Comparison of ENCODE assay signal across 15 cellular contexts in the genomic region with DNA sequence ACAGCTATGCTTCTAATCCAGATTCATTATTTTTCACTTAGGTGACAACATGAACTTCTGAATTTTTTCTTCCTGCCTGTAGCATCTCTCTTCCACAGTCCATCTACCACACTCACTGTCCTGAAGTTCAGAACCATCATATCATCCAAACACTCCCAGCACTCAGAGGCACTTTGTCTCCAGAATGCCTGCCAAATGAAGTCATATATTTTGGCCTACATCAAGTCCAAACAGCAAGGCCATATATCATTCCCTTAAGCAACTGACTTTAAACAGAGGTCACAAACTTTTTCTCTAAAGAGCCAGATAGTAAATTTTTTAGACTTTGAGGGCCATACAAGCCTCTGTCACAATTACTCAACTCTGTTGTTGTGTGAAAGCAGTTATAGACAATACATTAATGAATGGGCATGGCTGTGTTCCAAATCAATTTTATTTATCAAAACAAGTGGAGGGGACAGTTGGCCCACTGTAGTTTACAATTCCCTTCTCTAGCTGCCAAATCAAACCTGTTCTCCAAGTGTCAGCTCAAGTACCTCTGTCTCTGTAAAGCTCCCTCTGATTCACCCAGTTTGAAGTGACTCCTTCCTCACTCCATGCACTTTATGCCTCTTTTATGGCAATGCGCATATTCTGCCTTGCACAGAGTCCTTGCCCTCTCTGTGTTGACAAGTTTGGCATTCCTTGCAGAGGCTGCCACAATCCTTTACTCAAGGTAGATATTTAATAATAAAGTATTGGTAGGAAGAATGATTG.
A peak's percentile ranks its signal among the peaks of the same experiment; 100 is the strongest.
DNase-seq lines count a peak whose midpoint lies in the region; ATAC-seq and TF ChIP-seq lines count a peak whose summit lies in the region.
"Had no signal": no experiment of that assay in that cellular context is flagged by ENCODE, and none has a peak within 500 bp of the region (broad histone marks: within the 10 kb centered on the region; RNA-seq: fewer than 3 reads in every experiment).

No MANE protein-coding gene starts in this region.

- no peaks in the 10 kb centered on the region for H3K79me2 ChIP-seq in fibroblast of lung (ENCODE audit: control insufficient read depth, insufficient read depth, low read length)

- H2AFZ ChIP-seq in fibroblast of lung (ENCODE audit: low read length) = no peak overlapping the region

- H3K27me3 ChIP-seq in fibroblast of lung (ENCODE audit: control insufficient read depth, insufficient read depth, low read length) (no peaks in the 10 kb centered on the region), suprapubic skin (no peaks in the 10 kb centered on the region), esophagus squamous epithelium (no peaks in the 10 kb centered on the region)

- TF ChIP-seq CTCF in LNCaP clone FGC (IDR thresholded peaks at IDR 0.05; ENCODE audit: control insufficient read depth, extremely low read depth, insufficient read depth) (no peak), fibroblast of lung (conservative IDR thresholded peaks at IDR 0.05 in 1 of 2, IDR thresholded peaks at IDR 0.05 in 1 of 2; ENCODE audit: low read depth in 1 of 2, low read length in 2 of 2) (no peak), suprapubic skin (IDR thresholded peaks at IDR 0.05) (no peak), esophagus squamous epithelium (IDR thresholded peaks at IDR 0.05) (no peak)

- no peaks in the 10 kb centered on the region for H3K4me1 ChIP-seq in fibroblast of lung (ENCODE audit: control insufficient read depth, extremely low read depth, insufficient read depth, low read length)
- peaks cover 22% of the 10 kb centered on the region for H3K4me1 ChIP-seq in suprapubic skin
- H3K4me1 ChIP-seq in esophagus squamous epithelium = peaks cover 0 to 35% (median 0%) of the 10 kb centered on the region in 3 donors
- H3K4me1 ChIP-seq: left ventricle myocardium inferior had no signal

- no peak overlapping the region for H3K4me3 ChIP-seq in LNCaP clone FGC (ENCODE audit: low read depth, low read length)
- no peak overlapping the region for H3K4me3 ChIP-seq in fibroblast of lung (replicated peaks in 1 of 4; ENCODE audit: control extremely low read depth in 1 of 4, insufficient read depth in 1 of 4, low read depth in 3 of 4, low read length in 4 of 4)
- H3K4me3 ChIP-seq in suprapubic skin = no peak overlapping the region
- H3K4me3 ChIP-seq in esophagus squamous epithelium = no peak overlapping the region
- H3K4me3 ChIP-seq: left ventricle myocardium inferior, thoracic aorta had no signal

- H3K27ac ChIP-seq in fibroblast of lung (ENCODE audit: insufficient read depth, low read length) = no peak overlapping the region
- H3K27ac ChIP-seq in suprapubic skin = peak overlapping the region; percentile 52
- no peak overlapping the region for H3K27ac ChIP-seq in esophagus squamous epithelium
- H3K27ac ChIP-seq: left ventricle myocardium inferior, RWPE1 had no signal

- peak; percentile 52 for DNase-seq in LNCaP clone FGC (ENCODE audit: low read depth)
- DNase-seq in NCI-H446 treated with DMSO at 0.1 percent for 48 hours (lab: John Stamatoyannopoulos, UW) = peak; percentile 48
- DNase-seq in fibroblast of lung (ENCODE audit: low read depth in 2 of 2) = peak; percentile 33 to 65
- DNase-seq in suprapubic skin (ENCODE audit: low spot score in 2 of 2) = no peak
- no peak for DNase-seq in esophagus squamous epithelium (lab: John Stamatoyannopoulos, UW)
- no peak for DNase-seq in retina
- DNase-seq: activated CD4-positive, alpha-beta memory T cell treated with anti-CD3 and anti-CD28 coated beads for 36 hours; activated naive CD4-positive, alpha-beta T cell treated with anti-CD3 and anti-CD28 coated beads, Interleukin-2, amount 10 ng/mL, durations not matched to agents 7 days and 5 days; activated T-cell treated with anti-CD3 and anti-CD28 coated beads, Interleukin-2, amount 50 U/mL, for 1 hour; endodermal cell; left ventricle myocardium inferior; NCI-H187 treated with DMSO at 0.1 percent for 48 hours had no signal

- no peak overlapping the region for H3K9ac ChIP-seq in fibroblast of lung (ENCODE audit: insufficient read depth, low read length)

- H3K36me3 ChIP-seq in fibroblast of lung (ENCODE audit: control insufficient read depth, insufficient read depth, low read length) = no peaks in the 10 kb centered on the region
- no peaks in the 10 kb centered on the region for H3K36me3 ChIP-seq in suprapubic skin
- H3K36me3 ChIP-seq in esophagus squamous epithelium = no peaks in the 10 kb centered on the region
- H3K36me3 ChIP-seq: left ventricle myocardium inferior, thoracic aorta had no signal

- intact Hi-C loops in esophagus squamous epithelium (cut with DNase I) = no loop called here

- no peak overlapping the region for H3K4me2 ChIP-seq in fibroblast of lung (ENCODE audit: extremely low read depth, insufficient read depth, low read length)

- no peaks in the 10 kb centered on the region for H4K20me1 ChIP-seq in fibroblast of lung (ENCODE audit: control insufficient read depth, extremely low read depth, insufficient read depth, low read length)

- TF ChIP-seq EP300 in suprapubic skin (IDR thresholded peaks at IDR 0.05) = no peak

- ATAC-seq in GM18511 (IDR thresholded peaks at IDR 0.05; ENCODE audit: unreplicated experiment) = no peak

- TF ChIP-seq POLR2A in suprapubic skin (IDR thresholded peaks at IDR 0.05) = no peak
- no peak for TF ChIP-seq POLR2A in esophagus squamous epithelium (IDR thresholded peaks at IDR 0.05)

- H3K9me3 ChIP-seq in fibroblast of lung (ENCODE audit: control insufficient read depth, insufficient read depth, low read depth, low read length) (no peaks in the 10 kb centered on the region), suprapubic skin (no peaks in the 10 kb centered on the region), esophagus squamous epithelium (no peaks in the 10 kb centered on the region)
- H3K9me3 ChIP-seq: left ventricle myocardium inferior, thoracic aorta had no signal

- WGBS in suprapubic skin = 79% methylated on average over 1 of the region's 1 CpG
- WGBS in esophagus squamous epithelium, 2 donors = 83 to 91% methylated on average over 1 of the region's 1 CpG

Comparison
In these comparisons a context has a peak if more than half of its experiments do, and no peak if none do; other contexts are left out.
1. DNase-seq: peak in LNCaP clone FGC (single experiment), NCI-H446 treated with DMSO at 0.1 percent for 48 hours (single experiment) and fibroblast of lung (2 of 2); none in suprapubic skin (0 of 2), esophagus squamous epithelium (single experiment) and retina (single experiment).